ENCODE assay signal across 31 cellular contexts in genomic region chr15:40346579-40347558, GRCh38. TPM values are rescaled to one million over a fixed set of nuclear protein-coding genes. Genes with fewer than 3 reads are reported as not detected.
DNase-seq lines count a peak whose midpoint lies in the region; ATAC-seq, FAIRE-seq and TF ChIP-seq lines count a peak whose summit lies in the region.
"Had no signal": no experiment of that assay in that cellular context is flagged by ENCODE, and none has a peak within 500 bp of the region (broad histone marks: within the 10 kb centered on the region; RNA-seq: fewer than 3 reads in every experiment).

No MANE protein-coding gene starts in this region.

- intact Hi-C loops in HepG2 (cut with micrococcal nuclease; ENCODE audit: unreplicated experiment), result no loop called here
- intact Hi-C loops in right lobe of liver (cut with DNase I), result loop anchor here in 1 of 2 donors (10.0 kb wide), 1 partner anchor 78 kb away; no protein-coding TSS in a partner anchor

- CTCF ChIA-PET in HepG2 (lab: Yijun Ruan, JAX; ENCODE audit: low intra/inter-chr PET ratio, low total read pairs), result no interaction called here

- no peak overlapping the region for H3K4me3 ChIP-seq in HepG2 (replicated peaks in 1 of 3; ENCODE audit: insufficient read depth in 1 of 3, low read depth in 2 of 3, low read length in 3 of 3)
- H3K4me3 ChIP-seq in right lobe of liver, result no peak overlapping the region
- H3K4me3 ChIP-seq in mucosa of rectum (ENCODE audit: low read length in 2 of 2), result peak overlapping the region; percentile 46 to 56
- H3K4me3 ChIP-seq: smooth muscle cell had no signal

- H3K36me3 ChIP-seq in HepG2 (replicated peaks in 1 of 2; ENCODE audit: control insufficient read depth in 1 of 2, insufficient read depth in 2 of 2, low read length in 2 of 2), result no peaks in the 10 kb centered on the region
- no peaks in the 10 kb centered on the region for H3K36me3 ChIP-seq in right lobe of liver
- H3K36me3 ChIP-seq in mucosa of rectum (ENCODE audit: control insufficient read depth in 2 of 2, insufficient read depth in 2 of 2, low read length in 2 of 2), result no peaks in the 10 kb centered on the region
- H3K36me3 ChIP-seq: neutrophil had no signal

- H3K27me3 ChIP-seq in HepG2 (ENCODE audit: control insufficient read depth in 1 of 2, insufficient read depth in 2 of 2, low read length in 2 of 2) (no peaks in the 10 kb centered on the region; a peak in 1 of 5 replicates), right lobe of liver (no peaks in the 10 kb centered on the region), mucosa of rectum (ENCODE audit: control insufficient read depth in 2 of 2, insufficient read depth in 2 of 2, low read length in 2 of 2) (no peaks in the 10 kb centered on the region)
- H3K27me3 ChIP-seq: neutrophil had no signal

- no peak for TF ChIP-seq RAD21 in HepG2 (CRISPR knock-in tag; IDR thresholded peaks at IDR 0.05)

- H3K9me3 ChIP-seq in HepG2 (ENCODE audit: low read length), result no peaks in the 10 kb centered on the region
- no peaks in the 10 kb centered on the region for H3K9me3 ChIP-seq in right lobe of liver
- no peaks in the 10 kb centered on the region for H3K9me3 ChIP-seq in mucosa of rectum (ENCODE audit: control insufficient read depth in 2 of 2, low read length in 2 of 2)
- H3K9me3 ChIP-seq: neutrophil had no signal

- H3K4me1 ChIP-seq in HepG2 (ENCODE audit: insufficient read depth, low read length) (peaks cover 86% of the 10 kb centered on the region), right lobe of liver (no peaks in the 10 kb centered on the region), mucosa of rectum (ENCODE audit: control insufficient read depth in 2 of 2, insufficient read depth in 2 of 2, low read length in 2 of 2) (peaks cover 70 to 78% of the 10 kb centered on the region in 2 donors)

- H3K9ac ChIP-seq in HepG2 (ENCODE audit: insufficient read depth, low read depth, low read length) (no peak overlapping the region), mucosa of rectum (ENCODE audit: low read depth in 1 of 2, low read length in 2 of 2) (peak overlapping the region; percentile 74 to 96)

- no peaks in the 10 kb centered on the region for H3K79me2 ChIP-seq in HepG2 (ENCODE audit: insufficient read depth, low read length)

- H3K4me2 ChIP-seq in HepG2 (ENCODE audit: low read depth, low read length), result peak overlapping the region; percentile 29; the same call in 1 of the 2 replicates
- H3K4me2 ChIP-seq: smooth muscle cell had no signal

- TF ChIP-seq POLR2A in HepG2 (IDR thresholded peaks at IDR 0.05; ENCODE audit: insufficient read depth in 1 of 2, low read depth in 2 of 2, low read length in 2 of 2), result no peak
- no peak for TF ChIP-seq POLR2A in right lobe of liver (IDR thresholded peaks at IDR 0.05)

- no peak overlapping the region for H2AFZ ChIP-seq in HepG2 (ENCODE audit: low read length)

- H4K20me1 ChIP-seq in HepG2 (ENCODE audit: insufficient read depth, low read length), result no peaks in the 10 kb centered on the region

- ATAC-seq in HepG2 (no peak), right lobe of liver (no peak)
- ATAC-seq: left ventricle myocardium superior had no signal

- in situ Hi-C loops in HepG2 (cut with HindIII; ENCODE audit: extremely low pct_ligation_motif_present, low pct_unique_long_range_greater_than_20kb), result loop anchor here (5.0 kb wide), 1 partner anchor 75 kb away; no protein-coding TSS in a partner anchor

- peak; percentile 35 for DNase-seq in HepG2 (ENCODE audit: low spot score)
- no peak for DNase-seq in right lobe of liver
- DNase-seq in activated naive CD4-positive, alpha-beta T cell (lab: John Stamatoyannopoulos, UW), result no peak
- no peak for DNase-seq in NCI-H2081 treated with DMSO at 0.1 percent for 48 hours (lab: John Stamatoyannopoulos, UW)
- no peak for DNase-seq in mucosa of gallbladder (ENCODE audit: low spot score)
- DNase-seq: activated CD8-positive, alpha-beta memory T cell treated with anti-CD3 and anti-CD28 coated beads, Interleukin-2, amount 50 U/mL, for 4 hours; activated naive CD8-positive, alpha-beta T cell treated with anti-CD3 and anti-CD28 coated beads, Interleukin-2, amount 10 ng/mL, durations not matched to agents 7 days and 5 days; DMS79 treated with DMSO at 0.1 percent for 48 hours; effector CD8-positive, alpha-beta T cell; hypothalamus; KBM-7; left ventricle myocardium superior; MM.1S; NCI-H1436; NCI-H2171; NCI-H524 treated with DMSO at 0.1 percent for 48 hours; RPMI8226; stimulated activated CD4-positive, alpha-beta T cell treated with anti-CD3 and anti-CD28 coated beads, Interleukin-4, amount 100 ng/mL, for 1 hour; stimulated activated naive CD4-positive, alpha-beta T cell treated with Interleukin-2 at 50 U/mL for 16 hours; T-helper 9 cell had no signal

- TF ChIP-seq CTCF in HepG2 (CRISPR knock-in tag; IDR thresholded peaks at IDR 0.05) (no peak), right lobe of liver (IDR thresholded peaks at IDR 0.05) (no peak)

- WGBS in HepG2 (ENCODE audit: low lambda C conversion rate), result 50% methylated on average over 12 of the region's 15 CpGs
- 87% methylated on average over 5 of the region's 15 CpGs for WGBS in right lobe of liver (ENCODE audit: insufficient coverage, low coverage, low lambda C conversion rate, missing lambda C conversion rate)

- H3K27ac ChIP-seq in HepG2 (ENCODE audit: extremely low read length, insufficient read depth, low read length) (no peak overlapping the region), right lobe of liver (no peak overlapping the region), mucosa of rectum (ENCODE audit: low read depth in 2 of 2, low read length in 2 of 2) (peak overlapping the region; percentile 100)
- H3K27ac ChIP-seq: neutrophil had no signal

- TF ChIP-seq EP300 in HepG2 (IDR thresholded peaks at IDR 0.05; ENCODE audit: low read depth in 2 of 2, low read length in 2 of 2) (no peak), HepG2 (CRISPR knock-in tag; IDR thresholded peaks at IDR 0.05; ENCODE audit: borderline replicate concordance) (no peak)

- POLR2A ChIA-PET in HepG2 (lab: Yijun Ruan, JAX), result interaction anchor here (0.6 kb wide), 1 partner anchor 310 kb away, joined by 3 read pairs; no protein-coding TSS in a partner anchor

- BruUV-seq in HepG2 (replicated peaks; lab: Mats Ljungman, UMichigan), result no TSS peak

- no peak for FAIRE-seq in HepG2 (lab: Jason Lieb, UNC)
- FAIRE-seq: frontal cortex, GM12892 had no signal

RNA-seq across cellular contexts. Expression of gene PHGR1, which starts 4.0 kb away (rescaled TPM):
- total RNA-seq in HepG2 (2016; rRNA removed; fragmentation: Illumina TruSeq; extraction: Trizol) (not detected in 2 replicates), right lobe of liver (not detected), mucosa of gallbladder (9.1 TPM)
- total RNA-seq in HepG2 (2016; cell fraction: cytosol; rRNA removed; fragmentation: Illumina TruSeq; extraction: Trizol; ENCODE audit: low read depth), result not detected in 2 replicates
- not detected in 2 replicates for total RNA-seq in HepG2 (2016; cell fraction: insoluble cytoplasmic fraction; rRNA removed; fragmentation: Illumina TruSeq; extraction: Trizol)
- total RNA-seq in HepG2 (2016; cell fraction: membrane; rRNA removed; fragmentation: Illumina TruSeq; extraction: Trizol), result not detected in 2 replicates
- total RNA-seq in HepG2 (2016; cell fraction: nucleus; rRNA removed; fragmentation: Illumina TruSeq; extraction: Trizol), result not detected in 2 replicates
- polyA plus RNA-seq in HepG2 (2011; rRNA removed), result not detected in 2 replicates
- polyA plus RNA-seq in HepG2 (2011; cell fraction: cytosol; rRNA removed), result not detected in 2 replicates
- polyA plus RNA-seq in HepG2 (2011; cell fraction: nucleus; rRNA removed), result not detected in 2 replicates
- polyA plus RNA-seq in HepG2 (2012), result not detected in 2 replicates
- polyA plus RNA-seq in HepG2 (2016; cell fraction: cytosol; fragmentation: Illumina TruSeq; extraction: Trizol; ENCODE audit: low read depth), result not detected in 2 replicates
- not detected in 2 replicates for polyA plus RNA-seq in HepG2 (2016; cell fraction: insoluble cytoplasmic fraction; fragmentation: Illumina TruSeq; extraction: Trizol; ENCODE audit: low read depth)
- not detected in 2 replicates for polyA plus RNA-seq in HepG2 (2016; cell fraction: membrane; fragmentation: Illumina TruSeq; extraction: Trizol; ENCODE audit: low read depth)
- polyA plus RNA-seq in HepG2 (2016; cell fraction: nucleus; fragmentation: Illumina TruSeq; extraction: Trizol; ENCODE audit: insufficient read depth, low read depth), result not detected in 2 replicates
- polyA minus RNA-seq in HepG2 (2011; rRNA and poly(A)+ RNA removed; ENCODE audit: low replicate concordance), result not detected in 2 replicates
- not detected in 2 replicates for polyA minus RNA-seq in HepG2 (2011; cell fraction: cytosol; rRNA and poly(A)+ RNA removed)
- polyA minus RNA-seq in HepG2 (2011; cell fraction: nucleus; rRNA and poly(A)+ RNA removed), result not detected in 2 replicates
- total RNA-seq: A172; activated naive CD8-positive, alpha-beta T cell treated with anti-CD3 and anti-CD28 coated beads, Interleukin-2, amount 10 ng/mL, durations not matched to agents 7 days and 5 days; activated T-helper 2 cell treated with anti-CD3 and anti-CD28 coated beads, Interferon-gamma antibody, Interleukin-2, Interleukin-4, amounts not matched to agents 10 μg/mL and 5 μg/mL and 100 μg/mL, durations not matched to agents 14 hours and 24 hours and 36 hours; cerebellum; esophagus mucosa; frontal cortex; left ventricle myocardium superior; mononuclear cell; pulmonary artery endothelial cell; smooth muscle cell had no signal
- polyA plus RNA-seq: smooth muscle cell had no signal

RNA-seq across cellular contexts. Expression of gene CCDC9B, which starts 6.1 kb away (rescaled TPM):
- total RNA-seq in HepG2 (2016; rRNA removed; fragmentation: Illumina TruSeq; extraction: Trizol), result 1.0 and 1.6 TPM in 2 replicates
- total RNA-seq in HepG2 (2016; cell fraction: cytosol; rRNA removed; fragmentation: Illumina TruSeq; extraction: Trizol; ENCODE audit: low read depth), result 0.20 and 0.71 TPM in 2 replicates
- total RNA-seq in HepG2 (2016; cell fraction: insoluble cytoplasmic fraction; rRNA removed; fragmentation: Illumina TruSeq; extraction: Trizol), result 0.89 and 1.7 TPM in 2 replicates
- 0.74 and 0.79 TPM in 2 replicates for total RNA-seq in HepG2 (2016; cell fraction: membrane; rRNA removed; fragmentation: Illumina TruSeq; extraction: Trizol)
- total RNA-seq in HepG2 (2016; cell fraction: nucleus; rRNA removed; fragmentation: Illumina TruSeq; extraction: Trizol), result 5.4 and 6.0 TPM in 2 replicates
- 0.98 and 1.3 TPM in 2 replicates for polyA plus RNA-seq in HepG2 (2011; rRNA removed)
- 0.34 and 0.46 TPM in 2 replicates for polyA plus RNA-seq in HepG2 (2011; cell fraction: cytosol; rRNA removed)
- polyA plus RNA-seq in HepG2 (2011; cell fraction: nucleus; rRNA removed), result 16.0 and 21.0 TPM in 2 replicates
- 1.9 and 2.3 TPM in 2 replicates for polyA plus RNA-seq in HepG2 (2012)
- 0.20 and 0.31 TPM in 2 replicates for polyA plus RNA-seq in HepG2 (2016; cell fraction: cytosol; fragmentation: Illumina TruSeq; extraction: Trizol; ENCODE audit: low read depth)
- polyA plus RNA-seq in HepG2 (2016; cell fraction: insoluble cytoplasmic fraction; fragmentation: Illumina TruSeq; extraction: Trizol; ENCODE audit: low read depth), result 0.72 and 1.5 TPM in 2 replicates
- 0.16 and 0.26 TPM in 2 replicates for polyA plus RNA-seq in HepG2 (2016; cell fraction: membrane; fragmentation: Illumina TruSeq; extraction: Trizol; ENCODE audit: low read depth)
- polyA plus RNA-seq in HepG2 (2016; cell fraction: nucleus; fragmentation: Illumina TruSeq; extraction: Trizol; ENCODE audit: insufficient read depth, low read depth), result 10.8 and 14.7 TPM in 2 replicates
- polyA minus RNA-seq in HepG2 (2011; rRNA and poly(A)+ RNA removed; ENCODE audit: low replicate concordance), result 3.8 and 11.1 TPM in 2 replicates
- 0.69 and 2.3 TPM in 2 replicates for polyA minus RNA-seq in HepG2 (2011; cell fraction: cytosol; rRNA and poly(A)+ RNA removed)
- 16.1 and 20.5 TPM in 2 replicates for polyA minus RNA-seq in HepG2 (2011; cell fraction: nucleus; rRNA and poly(A)+ RNA removed)
- 10 to 100 TPM in 1 of 6 experiments, 1 to 10 TPM in 5; 4.2 to 11.9 (median 4.7) TPM for total RNA-seq in right lobe of liver
- 107 TPM for total RNA-seq in mucosa of gallbladder

RNA-seq across cellular contexts. Expression of gene DISP2, which starts 11.2 kb away (rescaled TPM):
- total RNA-seq in HepG2 (2016; rRNA removed; fragmentation: Illumina TruSeq; extraction: Trizol) (0.09 and 0.15 TPM in 2 replicates), right lobe of liver (under 1 TPM; 0.06 to 0.71 (median 0.16) TPM), mucosa of gallbladder (3.5 TPM)
- 0.20 TPM in 1 of 2 replicates, not detected in the other for total RNA-seq in HepG2 (2016; cell fraction: cytosol; rRNA removed; fragmentation: Illumina TruSeq; extraction: Trizol; ENCODE audit: low read depth)
- 0.01 and 0.15 TPM in 2 replicates for total RNA-seq in HepG2 (2016; cell fraction: insoluble cytoplasmic fraction; rRNA removed; fragmentation: Illumina TruSeq; extraction: Trizol)
- 0.14 and 0.25 TPM in 2 replicates for total RNA-seq in HepG2 (2016; cell fraction: membrane; rRNA removed; fragmentation: Illumina TruSeq; extraction: Trizol)
- total RNA-seq in HepG2 (2016; cell fraction: nucleus; rRNA removed; fragmentation: Illumina TruSeq; extraction: Trizol), result 0.09 and 0.88 TPM in 2 replicates
- 0.07 and 0.32 TPM in 2 replicates for polyA plus RNA-seq in HepG2 (2011; rRNA removed)
- 0.03 and 0.05 TPM in 2 replicates for polyA plus RNA-seq in HepG2 (2011; cell fraction: cytosol; rRNA removed)
- 0.12 and 0.14 TPM in 2 replicates for polyA plus RNA-seq in HepG2 (2011; cell fraction: nucleus; rRNA removed)
- polyA plus RNA-seq in HepG2 (2012), result 0.03 and 0.12 TPM in 2 replicates
- 0.01 and 0.08 TPM in 2 replicates for polyA plus RNA-seq in HepG2 (2016; cell fraction: cytosol; fragmentation: Illumina TruSeq; extraction: Trizol; ENCODE audit: low read depth)
- polyA plus RNA-seq in HepG2 (2016; cell fraction: insoluble cytoplasmic fraction; fragmentation: Illumina TruSeq; extraction: Trizol; ENCODE audit: low read depth), result 0.03 and 0.20 TPM in 2 replicates
- 0.26 and 0.30 TPM in 2 replicates for polyA plus RNA-seq in HepG2 (2016; cell fraction: membrane; fragmentation: Illumina TruSeq; extraction: Trizol; ENCODE audit: low read depth)
- 1.5 and 2.3 TPM in 2 replicates for polyA plus RNA-seq in HepG2 (2016; cell fraction: nucleus; fragmentation: Illumina TruSeq; extraction: Trizol; ENCODE audit: insufficient read depth, low read depth)
- 0.40 and 1.0 TPM in 2 replicates for polyA minus RNA-seq in HepG2 (2011; rRNA and poly(A)+ RNA removed; ENCODE audit: low replicate concordance)
- 0.09 and 0.59 TPM in 2 replicates for polyA minus RNA-seq in HepG2 (2011; cell fraction: cytosol; rRNA and poly(A)+ RNA removed)
- 0.37 and 0.64 TPM in 2 replicates for polyA minus RNA-seq in HepG2 (2011; cell fraction: nucleus; rRNA and poly(A)+ RNA removed)

RNA-seq across cellular contexts. Expression of gene INAFM2, which starts 23.4 kb away (rescaled TPM):
- total RNA-seq in HepG2 (2016; rRNA removed; fragmentation: Illumina TruSeq; extraction: Trizol) (6.5 and 8.1 TPM in 2 replicates), right lobe of liver (1 to 10 TPM; 4.6 to 8.7 (median 5.8) TPM), mucosa of gallbladder (44.2 TPM)
- total RNA-seq in HepG2 (2016; cell fraction: cytosol; rRNA removed; fragmentation: Illumina TruSeq; extraction: Trizol; ENCODE audit: low read depth), result 2.3 and 2.5 TPM in 2 replicates
- 6.7 and 7.0 TPM in 2 replicates for total RNA-seq in HepG2 (2016; cell fraction: insoluble cytoplasmic fraction; rRNA removed; fragmentation: Illumina TruSeq; extraction: Trizol)
- 8.8 and 9.5 TPM in 2 replicates for total RNA-seq in HepG2 (2016; cell fraction: membrane; rRNA removed; fragmentation: Illumina TruSeq; extraction: Trizol)
- total RNA-seq in HepG2 (2016; cell fraction: nucleus; rRNA removed; fragmentation: Illumina TruSeq; extraction: Trizol), result 5.3 and 7.0 TPM in 2 replicates
- polyA plus RNA-seq in HepG2 (2011; rRNA removed), result 5.4 and 5.5 TPM in 2 replicates
- 2.7 and 3.4 TPM in 2 replicates for polyA plus RNA-seq in HepG2 (2011; cell fraction: cytosol; rRNA removed)
- polyA plus RNA-seq in HepG2 (2011; cell fraction: nucleus; rRNA removed), result 2.2 and 2.7 TPM in 2 replicates
- 4.1 and 4.6 TPM in 2 replicates for polyA plus RNA-seq in HepG2 (2012)
- 1.7 and 3.1 TPM in 2 replicates for polyA plus RNA-seq in HepG2 (2016; cell fraction: cytosol; fragmentation: Illumina TruSeq; extraction: Trizol; ENCODE audit: low read depth)
- 6.6 and 7.4 TPM in 2 replicates for polyA plus RNA-seq in HepG2 (2016; cell fraction: insoluble cytoplasmic fraction; fragmentation: Illumina TruSeq; extraction: Trizol; ENCODE audit: low read depth)
- polyA plus RNA-seq in HepG2 (2016; cell fraction: membrane; fragmentation: Illumina TruSeq; extraction: Trizol; ENCODE audit: low read depth), result 5.0 and 6.1 TPM in 2 replicates
- 5.7 and 8.4 TPM in 2 replicates for polyA plus RNA-seq in HepG2 (2016; cell fraction: nucleus; fragmentation: Illumina TruSeq; extraction: Trizol; ENCODE audit: insufficient read depth, low read depth)
- polyA minus RNA-seq in HepG2 (2011; rRNA and poly(A)+ RNA removed; ENCODE audit: low replicate concordance), result 3.4 and 5.5 TPM in 2 replicates
- 4.6 and 5.2 TPM in 2 replicates for polyA minus RNA-seq in HepG2 (2011; cell fraction: cytosol; rRNA and poly(A)+ RNA removed)
- 2.2 and 4.2 TPM in 2 replicates for polyA minus RNA-seq in HepG2 (2011; cell fraction: nucleus; rRNA and poly(A)+ RNA removed)

RNA-seq across cellular contexts. Expression of gene KNSTRN, which starts 35.7 kb away (rescaled TPM):
- total RNA-seq in HepG2 (2016; rRNA removed; fragmentation: Illumina TruSeq; extraction: Trizol) (62.3 and 82.1 TPM in 2 replicates), right lobe of liver (10 to 100 TPM in 4 of 6 experiments, 1 to 10 TPM in 2; 5.4 to 17.2 (median 11.2) TPM), mucosa of gallbladder (12.2 TPM)
- total RNA-seq in HepG2 (2016; cell fraction: cytosol; rRNA removed; fragmentation: Illumina TruSeq; extraction: Trizol; ENCODE audit: low read depth), result 28.6 and 31.3 TPM in 2 replicates
- total RNA-seq in HepG2 (2016; cell fraction: insoluble cytoplasmic fraction; rRNA removed; fragmentation: Illumina TruSeq; extraction: Trizol), result 60.3 and 80.7 TPM in 2 replicates
- total RNA-seq in HepG2 (2016; cell fraction: membrane; rRNA removed; fragmentation: Illumina TruSeq; extraction: Trizol), result 43.2 and 48.2 TPM in 2 replicates
- 31.0 and 33.7 TPM in 2 replicates for total RNA-seq in HepG2 (2016; cell fraction: nucleus; rRNA removed; fragmentation: Illumina TruSeq; extraction: Trizol)
- 12.9 and 20.3 TPM in 2 replicates for polyA plus RNA-seq in HepG2 (2011; rRNA removed)
- 11.9 and 12.5 TPM in 2 replicates for polyA plus RNA-seq in HepG2 (2011; cell fraction: cytosol; rRNA removed)
- 10.3 and 10.6 TPM in 2 replicates for polyA plus RNA-seq in HepG2 (2011; cell fraction: nucleus; rRNA removed)
- polyA plus RNA-seq in HepG2 (2012), result 13.8 and 21.5 TPM in 2 replicates
- polyA plus RNA-seq in HepG2 (2016; cell fraction: cytosol; fragmentation: Illumina TruSeq; extraction: Trizol; ENCODE audit: low read depth), result 15.1 and 18.4 TPM in 2 replicates
- 70.7 and 72.8 TPM in 2 replicates for polyA plus RNA-seq in HepG2 (2016; cell fraction: insoluble cytoplasmic fraction; fragmentation: Illumina TruSeq; extraction: Trizol; ENCODE audit: low read depth)
- polyA plus RNA-seq in HepG2 (2016; cell fraction: membrane; fragmentation: Illumina TruSeq; extraction: Trizol; ENCODE audit: low read depth), result 25.7 and 26.6 TPM in 2 replicates
- polyA plus RNA-seq in HepG2 (2016; cell fraction: nucleus; fragmentation: Illumina TruSeq; extraction: Trizol; ENCODE audit: insufficient read depth, low read depth), result 48.7 and 55.8 TPM in 2 replicates
- 9.8 and 86.6 TPM in 2 replicates for polyA minus RNA-seq in HepG2 (2011; rRNA and poly(A)+ RNA removed; ENCODE audit: low replicate concordance)
- 9.2 and 11.1 TPM in 2 replicates for polyA minus RNA-seq in HepG2 (2011; cell fraction: cytosol; rRNA and poly(A)+ RNA removed)
- polyA minus RNA-seq in HepG2 (2011; cell fraction: nucleus; rRNA and poly(A)+ RNA removed), result 17.2 and 23.4 TPM in 2 replicates

Comparison
In these comparisons a context has a peak if more than half of its experiments do, and no peak if none do; other contexts are left out.
1. H3K27ac ChIP-seq: peak in mucosa of rectum (2 of 2); none in HepG2 (single experiment) and right lobe of liver (0 of 3).
2. H3K4me3 ChIP-seq: peak in mucosa of rectum (2 of 2); none in HepG2 (0 of 3) and right lobe of liver (0 of 3).
3. RNA of gene PHGR1, which starts 4.0 kb away (total RNA-seq): 9.1 TPM in mucosa of gallbladder (single experiment); not detected in HepG2 and not detected in right lobe of liver; every median in the first group is over 10 times any median in the second.